In genomic region chr5:12322042-12322441, GRCh38 we compare ENCODE assay signal across 23 cellular contexts.
"Had no signal": no experiment of that assay in that cellular context is flagged by ENCODE, and none has a peak within 500 bp of the region (broad histone marks: within the 10 kb centered on the region; RNA-seq: fewer than 3 reads in every experiment).

No MANE protein-coding gene starts in this region.

- H3K27ac ChIP-seq: adrenal gland, ascending aorta, colonic mucosa, dorsolateral prefrontal cortex, heart right ventricle, left ventricle myocardium inferior, spleen, testis, uterus, VCaP had no signal

- H3K4me3 ChIP-seq: adrenal gland, ascending aorta, colonic mucosa, dorsolateral prefrontal cortex, heart right ventricle, left ventricle myocardium inferior, spleen, testis, uterus had no signal

- H3K9me3 ChIP-seq: adrenal gland, ascending aorta, colonic mucosa, testis, uterus had no signal

- H3K36me3 ChIP-seq: adrenal gland, ascending aorta, colonic mucosa, heart right ventricle, left ventricle myocardium inferior, spleen, uterus had no signal

- H3K27me3 Mint-ChIP-seq: activated T-cell treated with anti-CD3 and anti-CD28 coated beads, Interleukin-2, amount 50 U/mL, for 24 hours; activated T-helper 17 cell treated with anti-CD3 and anti-CD28 coated beads, Interleukin-2, amount 50 U/mL, for 72 hours; effector memory CD8-positive, alpha-beta T cell; progenitor cell of endocrine pancreas had no signal

- DNase-seq: activated CD4-positive, alpha-beta T cell treated with anti-CD3 and anti-CD28 coated beads, Interleukin-2, amount 50 U/mL, for 1 hour; activated CD4-positive, CD25-positive, alpha-beta regulatory T cell treated with anti-CD3 and anti-CD28 coated beads, Interleukin-2, amount 50 U/mL, for 72 hours; activated CD8-positive, alpha-beta memory T cell treated with anti-CD3 and anti-CD28 coated beads, Interleukin-2, amount 50 U/mL, for 4 hours; activated T-cell treated with anti-CD3 and anti-CD28 coated beads, Interleukin-2, amount 50 U/mL, for 24 hours; adrenal gland; colonic mucosa; dorsolateral prefrontal cortex; effector memory CD8-positive, alpha-beta T cell; heart right ventricle; left ventricle myocardium inferior; midbrain; natural killer cell; retina; spleen; stimulated activated CD4-positive, alpha-beta T cell treated with anti-CD3 and anti-CD28 coated beads, Interleukin-4, amount 100 ng/mL, for 1 hour; stimulated activated naive CD4-positive, alpha-beta T cell; testis; uterus had no signal

- H3K4me1 ChIP-seq: adrenal gland, ascending aorta, colonic mucosa, heart right ventricle, left ventricle myocardium inferior, spleen, testis, uterus had no signal

- ATAC-seq: activated naive CD4-positive, alpha-beta T cell treated with anti-CD3 and anti-CD28 coated beads, Interleukin-2, amount 50 U/mL, for 72 hours; activated T-helper 17 cell treated with anti-CD3 and anti-CD28 coated beads, Interleukin-2, amount 50 U/mL, for 72 hours; effector memory CD8-positive, alpha-beta T cell; heart right ventricle; natural killer cell had no signal

- H3K4me1 Mint-ChIP-seq: activated T-helper 17 cell treated with anti-CD3 and anti-CD28 coated beads, Interleukin-2, amount 50 U/mL, for 72 hours; natural killer cell had no signal

- H3K4me3 Mint-ChIP-seq: activated T-cell treated with anti-CD3 and anti-CD28 coated beads, Interleukin-2, amount 50 U/mL, for 24 hours; activated T-helper 17 cell treated with anti-CD3 and anti-CD28 coated beads, Interleukin-2, amount 50 U/mL, for 72 hours; effector memory CD8-positive, alpha-beta T cell; natural killer cell had no signal

- H3K27me3 ChIP-seq: adrenal gland, ascending aorta, colonic mucosa, heart right ventricle, spleen, testis, uterus had no signal

- H3K36me3 Mint-ChIP-seq: activated naive CD4-positive, alpha-beta T cell treated with anti-CD3 and anti-CD28 coated beads, Interleukin-2, amount 50 U/mL, for 72 hours had no signal

- H3K27ac Mint-ChIP-seq: activated naive CD4-positive, alpha-beta T cell treated with anti-CD3 and anti-CD28 coated beads, Interleukin-2, amount 50 U/mL, for 72 hours; activated T-cell treated with anti-CD3 and anti-CD28 coated beads, Interleukin-2, amount 50 U/mL, for 24 hours; activated T-helper 17 cell treated with anti-CD3 and anti-CD28 coated beads, Interleukin-2, amount 50 U/mL, for 72 hours; effector memory CD8-positive, alpha-beta T cell; natural killer cell; progenitor cell of endocrine pancreas had no signal
